Comparison of ENCODE assay signal across 22 cellular contexts in the genomic region with DNA sequence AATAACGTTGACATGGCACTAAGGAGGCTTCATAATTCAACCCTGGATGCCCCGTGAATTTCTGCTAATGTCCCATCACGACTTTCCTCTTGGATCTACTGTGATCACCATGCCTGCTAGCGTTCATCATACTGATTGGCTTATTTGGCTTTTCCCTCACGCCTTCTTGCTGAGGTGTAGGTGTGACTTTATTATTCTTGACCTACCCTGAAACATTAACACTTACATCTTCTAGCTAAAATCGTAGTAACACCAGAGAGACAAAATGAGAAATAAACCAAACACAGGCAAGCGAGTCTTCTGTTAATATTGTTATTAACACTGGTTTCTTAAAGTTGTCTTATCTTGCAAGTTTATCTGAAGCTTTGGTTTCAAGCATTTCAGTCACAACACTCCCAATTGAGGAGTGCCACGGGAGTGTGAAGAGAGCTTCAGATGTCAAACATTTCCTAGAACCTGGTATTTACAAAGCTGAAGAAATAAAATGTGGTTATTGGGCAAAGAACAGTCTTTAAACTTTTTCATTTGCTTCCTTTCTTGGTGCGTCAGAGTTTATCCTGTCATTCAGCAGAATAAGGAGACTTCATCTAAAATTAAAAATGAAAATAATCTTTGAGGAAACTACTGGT. TPM values are rescaled to one million over a fixed set of nuclear protein-coding genes. Genes with fewer than 3 reads are reported as not detected.
DNase-seq lines count a peak whose midpoint lies in the region; ATAC-seq and TF ChIP-seq lines count a peak whose summit lies in the region.
"Had no signal": no experiment of that assay in that cellular context is flagged by ENCODE, and none has a peak within 500 bp of the region (broad histone marks: within the 10 kb centered on the region; RNA-seq: fewer than 3 reads in every experiment).

No MANE protein-coding gene starts in this region.

- no peak for TF ChIP-seq CTCF in DND-41 (IDR thresholded peaks at IDR 0.05; ENCODE audit: borderline replicate concordance, extremely low read depth, low read length, poor library complexity, severe bottlenecking)

- peaks cover 51% of the 10 kb centered on the region for H3K36me3 Mint-ChIP-seq in activated CD4-positive, alpha-beta T cell treated with anti-CD3 and anti-CD28 coated beads for 36 hours (ENCODE audit: low read depth)
- H3K36me3 Mint-ChIP-seq in activated T-helper 1 cell treated with anti-CD3 and anti-CD28 coated beads, Interleukin-12 subunit alpha, Interleukin-12 subunit beta, Interleukin-2, Interleukin-4 antibody, amounts not matched to agents 30 ng/mL and 10 ng/mL and 1 ng/mL, durations not matched to agents 14 hours and 24 hours and 36 hours (ENCODE audit: low read depth), result peaks cover 41% of the 10 kb centered on the region

- intact Hi-C loops in activated CD4-positive, alpha-beta T cell treated with anti-CD3 and anti-CD28 coated beads for 36 hours (cut with DNase I, micrococcal nuclease), result loop anchor here in 1 of 2 experiments (10.0 kb wide), 2 partner anchors 355 to 625 kb away; partner anchors contain the start of gene MFSD6
- intact Hi-C loops in activated T-helper 1 cell treated with anti-CD3 and anti-CD28 coated beads, Interleukin-12 subunit alpha, Interleukin-12 subunit beta, Interleukin-2, Interleukin-4 antibody, amounts not matched to agents 30 ng/mL and 10 ng/mL and 1 ng/mL, durations not matched to agents 14 hours and 24 hours and 36 hours (cut with micrococcal nuclease), result loop anchor here (10.0 kb wide), 1 partner anchor 715 kb away; the partner anchor contains the start of gene HIBCH

- CTCF ChIA-PET in activated CD4-positive, alpha-beta T cell treated with anti-CD3 and anti-CD28 coated beads for 36 hours (lab: Charles Lee), result interaction anchor here (0.7 to 3.2 kb wide), 18 partner anchors 10 to 248 kb away, joined by 3 to 15 read pairs (median 3); partner anchors contain the start of gene STAT1

- H3K9ac ChIP-seq in DND-41 (ENCODE audit: low read depth, low read length), result no peak overlapping the region
- no peak overlapping the region for H3K9ac ChIP-seq in mesenchymal stem cell (ENCODE audit: low read length)

- H3K79me1 ChIP-seq in mesenchymal stem cell (replicated peaks; ENCODE audit: low read length, poor library complexity, severe bottlenecking), result no peaks in the 10 kb centered on the region

- H3K36me3 ChIP-seq in DND-41 (ENCODE audit: insufficient read depth, low read length), result no peaks in the 10 kb centered on the region
- H3K36me3 ChIP-seq in mesenchymal stem cell (ENCODE audit: control insufficient read depth in 1 of 2, insufficient read depth in 2 of 2, low read depth in 1 of 2, low read length in 2 of 2), result peaks cover 0 to 3% of the 10 kb centered on the region in 2 experiments
- H3K36me3 ChIP-seq: colonic mucosa had no signal

- ATAC-seq in activated CD4-positive, alpha-beta T cell treated with anti-CD3 and anti-CD28 coated beads for 36 hours, result no peak
- ATAC-seq in DND-41 (ENCODE audit: insufficient read depth, low read depth), result peak; percentile 69
- ATAC-seq: GM23338, SK-N-SH treated with all-trans-retinoic acid at 6 μM for 48 hours had no signal

- H3K27ac Mint-ChIP-seq in activated CD4-positive, alpha-beta T cell treated with anti-CD3 and anti-CD28 coated beads for 36 hours, result peak overlapping the region; percentile 70
- peak overlapping the region; percentile 53 for H3K27ac Mint-ChIP-seq in activated T-helper 1 cell treated with anti-CD3 and anti-CD28 coated beads, Interleukin-12 subunit alpha, Interleukin-12 subunit beta, Interleukin-2, Interleukin-4 antibody, amounts not matched to agents 30 ng/mL and 10 ng/mL and 1 ng/mL, durations not matched to agents 14 hours and 24 hours and 36 hours
- H3K27ac Mint-ChIP-seq: GM23338 had no signal

- DNase-seq in activated CD4-positive, alpha-beta T cell treated with anti-CD3 and anti-CD28 coated beads for 36 hours, result no peak
- no peak for DNase-seq in activated CD4-positive, alpha-beta T cell treated with anti-CD3 and anti-CD28 coated beads for 1 hour
- DNase-seq in DND-41 (peak; percentile 45), mesenchymal stem cell (no peak), NCI-H1417 (lab: John Stamatoyannopoulos, UW) (no peak)
- DNase-seq in activated T-helper 1 cell treated with anti-CD3 and anti-CD28 coated beads, Interleukin-12 subunit alpha, Interleukin-12 subunit beta, Interleukin-2, Interleukin-4 antibody, amounts not matched to agents 30 ng/mL and 10 ng/mL and 1 ng/mL, durations not matched to agents 14 hours and 24 hours and 36 hours (ENCODE audit: low spot score), result no peak
- DNase-seq in stimulated activated CD4-positive, alpha-beta T cell treated with anti-CD3 and anti-CD28 coated beads, Interleukin-2, amount 100 ng/mL, for 24 hours, result no peak
- DNase-seq in stimulated activated naive CD4-positive, alpha-beta T cell treated with Interleukin-2 at 50 U/mL for 16 hours (lab: John Stamatoyannopoulos, UW), result no peak
- DNase-seq: 8988T; activated CD8-positive, alpha-beta memory T cell treated with anti-CD3 and anti-CD28 coated beads, Interleukin-2, amount 50 U/mL, for 48 hours; AML-193; Caco-2; colonic mucosa; kidney; NCI-H1048; NCI-H1930; NCI-H748 treated with DMSO at 0.1 percent for 48 hours; stimulated activated CD4-positive, alpha-beta T cell treated with anti-CD3 and anti-CD28 coated beads, Interleukin-4, amount 100 ng/mL, for 24 hours; T1000; trophoblast cell had no signal

- H3K9me3 Mint-ChIP-seq in activated CD4-positive, alpha-beta T cell treated with anti-CD3 and anti-CD28 coated beads for 36 hours (ENCODE audit: low read depth), result peaks cover 3% of the 10 kb centered on the region
- H3K9me3 Mint-ChIP-seq in activated T-helper 1 cell treated with anti-CD3 and anti-CD28 coated beads, Interleukin-12 subunit alpha, Interleukin-12 subunit beta, Interleukin-2, Interleukin-4 antibody, amounts not matched to agents 30 ng/mL and 10 ng/mL and 1 ng/mL, durations not matched to agents 14 hours and 24 hours and 36 hours, result no peaks in the 10 kb centered on the region
- H3K9me3 Mint-ChIP-seq: GM23338 had no signal

- H3K27me3 Mint-ChIP-seq in activated CD4-positive, alpha-beta T cell treated with anti-CD3 and anti-CD28 coated beads for 36 hours, result no peaks in the 10 kb centered on the region
- H3K27me3 Mint-ChIP-seq in activated T-helper 1 cell treated with anti-CD3 and anti-CD28 coated beads, Interleukin-12 subunit alpha, Interleukin-12 subunit beta, Interleukin-2, Interleukin-4 antibody, amounts not matched to agents 30 ng/mL and 10 ng/mL and 1 ng/mL, durations not matched to agents 14 hours and 24 hours and 36 hours (ENCODE audit: insufficient read depth), result no peaks in the 10 kb centered on the region

- H2BK5ac ChIP-seq in mesenchymal stem cell (ENCODE audit: low read depth, low read length, poor library complexity, severe bottlenecking), result no peak overlapping the region

- peak overlapping the region; percentile 21; the same call in 1 of the 2 replicates for H3K4me2 ChIP-seq in DND-41 (ENCODE audit: insufficient read depth, low read length)
- H3K4me2 ChIP-seq in mesenchymal stem cell (ENCODE audit: low read length, poor library complexity, severe bottlenecking), result no peak overlapping the region
- H3K4me2 ChIP-seq: GM23338 had no signal

- peaks cover 50% of the 10 kb centered on the region for H3K4me1 Mint-ChIP-seq in activated CD4-positive, alpha-beta T cell treated with anti-CD3 and anti-CD28 coated beads for 36 hours
- peaks cover 81% of the 10 kb centered on the region for H3K4me1 Mint-ChIP-seq in activated T-helper 1 cell treated with anti-CD3 and anti-CD28 coated beads, Interleukin-12 subunit alpha, Interleukin-12 subunit beta, Interleukin-2, Interleukin-4 antibody, amounts not matched to agents 30 ng/mL and 10 ng/mL and 1 ng/mL, durations not matched to agents 14 hours and 24 hours and 36 hours (ENCODE audit: low read depth)

- no peaks in the 10 kb centered on the region for H3K9me3 ChIP-seq in DND-41 (ENCODE audit: insufficient read depth, low read length, severe bottlenecking)
- no peaks in the 10 kb centered on the region for H3K9me3 ChIP-seq in mesenchymal stem cell (ENCODE audit: control insufficient read depth, low read length)
- H3K9me3 ChIP-seq: Caco-2, colonic mucosa had no signal

- H3K4me1 ChIP-seq in DND-41 (ENCODE audit: insufficient read depth, low read length) (peaks cover 29% of the 10 kb centered on the region), mesenchymal stem cell (ENCODE audit: control insufficient read depth, insufficient read depth, low read depth, low read length) (no peaks in the 10 kb centered on the region)
- H3K4me1 ChIP-seq: colonic mucosa had no signal

- H3K27me3 ChIP-seq in DND-41 (ENCODE audit: insufficient read depth, low read length, poor library complexity) (no peaks in the 10 kb centered on the region), mesenchymal stem cell (ENCODE audit: control insufficient read depth in 1 of 2, insufficient read depth in 1 of 2, low read length in 2 of 2) (no peaks in the 10 kb centered on the region)
- H3K27me3 ChIP-seq: colonic mucosa had no signal

- no peak overlapping the region for H2BK15ac ChIP-seq in mesenchymal stem cell (ENCODE audit: low read depth, poor library complexity, severe bottlenecking)

- H3K79me2 ChIP-seq in DND-41 (ENCODE audit: insufficient read depth, low read length), result no peaks in the 10 kb centered on the region

- no peak overlapping the region for H3K4ac ChIP-seq in mesenchymal stem cell (ENCODE audit: low read depth in 1 of 2, low read length in 2 of 2)

- no peak overlapping the region for H3K18ac ChIP-seq in mesenchymal stem cell (ENCODE audit: low read depth in 1 of 2, low read length in 2 of 2)

- WGBS in mesenchymal stem cell, result 81% methylated on average over 5 of the region's 9 CpGs

- no peak overlapping the region for H3K23ac ChIP-seq in mesenchymal stem cell (ENCODE audit: low read length in 2 of 2)

- H2BK12ac ChIP-seq in mesenchymal stem cell (ENCODE audit: low read length in 2 of 2), result no peak overlapping the region

- peak overlapping the region in 1 of 2 experiments; percentile 48 for H3K14ac ChIP-seq in mesenchymal stem cell (ENCODE audit: low read length in 2 of 2)

- H4K91ac ChIP-seq in mesenchymal stem cell (ENCODE audit: low read length), result no peak overlapping the region

- H3K4me3 Mint-ChIP-seq in activated CD4-positive, alpha-beta T cell treated with anti-CD3 and anti-CD28 coated beads for 36 hours, result no peak overlapping the region
- peak overlapping the region; percentile 16 for H3K4me3 Mint-ChIP-seq in activated T-helper 1 cell treated with anti-CD3 and anti-CD28 coated beads, Interleukin-12 subunit alpha, Interleukin-12 subunit beta, Interleukin-2, Interleukin-4 antibody, amounts not matched to agents 30 ng/mL and 10 ng/mL and 1 ng/mL, durations not matched to agents 14 hours and 24 hours and 36 hours
- H3K4me3 Mint-ChIP-seq: GM23338 had no signal

- POLR2A ChIA-PET in activated CD4-positive, alpha-beta T cell treated with anti-CD3 and anti-CD28 coated beads for 36 hours (lab: Charles Lee), result no interaction called here

- H3K27ac ChIP-seq in DND-41 (ENCODE audit: low read length) (peak overlapping the region; percentile 49), mesenchymal stem cell (ENCODE audit: low read length, poor library complexity, severe bottlenecking) (no peak overlapping the region)
- H3K27ac ChIP-seq: colonic mucosa had no signal

- H2AFZ ChIP-seq in DND-41 (ENCODE audit: low read depth, low read length) (no peak overlapping the region), mesenchymal stem cell (ENCODE audit: low read depth, low read length) (peak overlapping the region; percentile 42)
- H2AFZ ChIP-seq: GM23338 had no signal

- no peak overlapping the region for H2AK5ac ChIP-seq in mesenchymal stem cell (ENCODE audit: low read length, severe bottlenecking)

- H4K20me1 ChIP-seq in DND-41 (ENCODE audit: insufficient read depth, low read length), result no peaks in the 10 kb centered on the region

- H3K4me3 ChIP-seq in DND-41 (ENCODE audit: low read depth in 1 of 2, low read length in 2 of 2), result no peak overlapping the region
- no peak overlapping the region for H3K4me3 ChIP-seq in mesenchymal stem cell (ENCODE audit: insufficient read depth in 1 of 2, low read depth in 1 of 2, low read length in 2 of 2)
- H3K4me3 ChIP-seq: colonic mucosa, GM23338 had no signal

- H2BK120ac ChIP-seq in mesenchymal stem cell (ENCODE audit: low read depth, low read length), result no peak overlapping the region

- H4K8ac ChIP-seq in mesenchymal stem cell (ENCODE audit: low read length), result no peak overlapping the region

RNA-seq across cellular contexts. Expression of gene STAT1, which starts 15.4 kb away (rescaled TPM):
- 100 to 1,000 TPM; 317 to 343 TPM for total RNA-seq in activated CD4-positive, alpha-beta T cell treated with anti-CD3 and anti-CD28 coated beads for 36 hours
- 129 and 136 TPM in 2 replicates for total RNA-seq in activated T-helper 1 cell treated with anti-CD3 and anti-CD28 coated beads, Interleukin-12 subunit alpha, Interleukin-12 subunit beta, Interleukin-2, Interleukin-4 antibody, amounts not matched to agents 30 ng/mL and 10 ng/mL and 1 ng/mL, durations not matched to agents 14 hours and 24 hours and 36 hours
- polyA plus RNA-seq in mesenchymal stem cell (2013, experiment 1 of 2), result 77.9 TPM
- polyA plus RNA-seq in mesenchymal stem cell (2013, experiment 2 of 2), result 78.1 TPM
